ENCODE assay signal across 8 cellular contexts in the genomic region with DNA sequence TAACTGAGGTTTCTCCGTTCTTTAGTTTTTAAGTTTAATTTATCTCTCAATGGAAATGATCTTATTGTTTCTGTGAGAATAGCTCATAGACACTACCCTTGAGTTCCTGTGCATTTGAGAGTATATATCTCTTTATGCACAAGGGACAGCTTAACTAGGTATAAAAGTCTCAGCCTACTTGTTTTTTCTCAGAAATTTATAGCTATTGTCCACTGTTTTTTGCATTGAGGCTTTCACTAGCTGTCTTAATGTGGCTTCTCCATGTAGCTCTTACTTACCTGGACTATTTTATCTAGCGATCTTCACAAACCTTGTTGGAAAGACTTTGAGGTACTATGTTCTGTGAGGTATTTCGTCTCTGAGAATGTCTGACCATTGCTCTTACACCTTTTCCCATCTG.
"Had no signal": no experiment of that assay in that cellular context is flagged by ENCODE, and none has a peak within 500 bp of the region (broad histone marks: within the 10 kb centered on the region; RNA-seq: fewer than 3 reads in every experiment).

No MANE protein-coding gene starts in this region.

- DNase-seq: GDM1, GF-D8 had no signal

- H3K4me3 ChIP-seq: GM12878 had no signal

- ATAC-seq: GM12878 had no signal

- FAIRE-seq: G401.6, GM12878, GM12891, GM12892, GM18507, GM19239 had no signal
